In the genomic region with DNA sequence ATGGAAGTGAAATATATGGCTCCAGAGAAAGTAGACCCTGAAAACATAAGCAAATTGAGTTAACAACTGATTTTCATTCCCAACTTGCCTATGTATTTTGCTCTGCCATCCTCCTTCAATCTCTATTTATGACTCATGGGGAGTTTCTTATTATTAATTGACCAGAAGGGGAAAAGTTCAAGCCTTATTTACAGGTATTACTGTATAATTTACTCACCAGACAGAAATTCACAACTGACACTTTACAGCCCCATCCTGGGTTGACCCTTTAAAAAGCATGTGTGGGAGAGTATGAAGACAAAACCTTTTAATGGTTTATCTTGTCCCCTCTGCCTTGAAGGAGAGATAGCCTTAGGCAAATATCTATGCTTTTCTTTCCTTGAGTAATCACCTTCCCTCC, we compare ENCODE assay signal across 19 cellular contexts. TPM values are rescaled to one million over a fixed set of nuclear protein-coding genes. Genes with fewer than 3 reads are reported as not detected.
DNase-seq lines count a peak whose midpoint lies in the region; ATAC-seq, FAIRE-seq and TF ChIP-seq lines count a peak whose summit lies in the region.
"Had no signal": no experiment of that assay in that cellular context is flagged by ENCODE, and none has a peak within 500 bp of the region (broad histone marks: within the 10 kb centered on the region; RNA-seq: fewer than 3 reads in every experiment).

No MANE protein-coding gene starts in this region.

- no peaks in the 10 kb centered on the region for H3K27me3 ChIP-seq in foreskin keratinocyte
- H3K27me3 ChIP-seq in small intestine (ENCODE audit: control insufficient read depth in 2 of 2, insufficient read depth in 2 of 2, low read length in 2 of 2): no peaks in the 10 kb centered on the region
- H3K27me3 ChIP-seq: SJSA1 had no signal

- H3K4me3 ChIP-seq in small intestine (ENCODE audit: low read depth in 1 of 2, low read length in 2 of 2): no peak overlapping the region
- H3K4me3 ChIP-seq: SJSA1 had no signal

- peak; percentile 51 for ATAC-seq in GM18861 (IDR thresholded peaks at IDR 0.05; ENCODE audit: unreplicated experiment)
- peak; percentile 57 for ATAC-seq in foreskin keratinocyte
- ATAC-seq: T-cell had no signal

- H3K36me3 ChIP-seq in small intestine (ENCODE audit: control insufficient read depth in 2 of 2, insufficient read depth in 2 of 2, low read length in 2 of 2): no peaks in the 10 kb centered on the region
- H3K36me3 ChIP-seq: SJSA1 had no signal

- no peak overlapping the region for H3K27ac ChIP-seq in foreskin keratinocyte
- peak overlapping the region in 1 of 2 donors; percentile 30 for H3K27ac ChIP-seq in small intestine (ENCODE audit: low read depth in 1 of 2, low read length in 1 of 2)
- H3K27ac ChIP-seq: SJSA1 had no signal

- TF ChIP-seq CTCF in foreskin keratinocyte (conservative IDR thresholded peaks at IDR 0.05): no peak

- DNase-seq in NCI-H226: peak; percentile 10
- DNase-seq in foreskin keratinocyte: peak in 1 of 2 donors; percentile 39
- peak; percentile 55 for DNase-seq in small intestine
- DNase-seq in NK-92 treated with Interleukin-12 subunit alpha and Interleukin-12 subunit beta, amount 100 ng/mL, for 24 hours (lab: John Stamatoyannopoulos, UW): no peak
- DNase-seq in DMS114 treated with DMSO at 0.1 percent for 48 hours (lab: John Stamatoyannopoulos, UW; ENCODE audit: unreplicated experiment): no peak
- DNase-seq in C1 segment of cervical spinal cord (lab: John Stamatoyannopoulos, UW): no peak
- DNase-seq: CD8-positive, alpha-beta memory T cell; DMS 273 treated with DMSO at 0.1 percent for 48 hours; HCEC 1CT; NCI-H146; NCI-H2081 treated with DMSO at 0.1 percent for 48 hours; NCI-H446; NCI-H774; RPMI8226; T-cell had no signal

- H3K9me3 ChIP-seq in small intestine (ENCODE audit: control insufficient read depth, low read depth): no peaks in the 10 kb centered on the region
- H3K9me3 ChIP-seq: SJSA1 had no signal

- FAIRE-seq in small intestine (lab: Jason Lieb, UNC): no peak

- H3K4me1 ChIP-seq in foreskin keratinocyte: no peaks in the 10 kb centered on the region
- no peaks in the 10 kb centered on the region for H3K4me1 ChIP-seq in small intestine (ENCODE audit: control insufficient read depth in 2 of 2, insufficient read depth in 1 of 2, low read depth in 1 of 2, low read length in 1 of 2)
- H3K4me1 ChIP-seq: SJSA1 had no signal

RNA-seq across cellular contexts. Expression of a gene that starts 39.8 kb away (rescaled TPM):
- total RNA-seq in foreskin keratinocyte: 2.4 and 2.6 TPM in 2 replicates
- polyA plus RNA-seq in foreskin keratinocyte (3.1 and 3.5 TPM in 2 replicates), small intestine (10 to 100 TPM in 1 of 3 donors, 1 to 10 TPM in 2; 8.6 to 16.8 (median 8.6) TPM)
- total RNA-seq: T-cell had no signal
- polyA plus RNA-seq: CD8-positive, alpha-beta memory T cell; IgD-negative memory B cell had no signal

RNA-seq across cellular contexts. Expression of a gene that starts 54.5 kb away (rescaled TPM):
- not detected in 2 replicates for total RNA-seq in foreskin keratinocyte
- polyA plus RNA-seq in foreskin keratinocyte (not detected in 2 replicates), small intestine (under 1 TPM in 1 of 3 donors, not detected in 2; 0.09 TPM)
- total RNA-seq: HT-29, T-cell had no signal
- polyA plus RNA-seq: CD8-positive, alpha-beta memory T cell; IgD-negative memory B cell had no signal

Comparison
In these comparisons a context has a peak if more than half of its experiments do, and no peak if none do; other contexts are left out.
1. DNase-seq: peak in NCI-H226 (single experiment) and small intestine (single experiment); none in NK-92 treated with Interleukin-12 subunit alpha and Interleukin-12 subunit beta, amount 100 ng/mL, for 24 hours (single experiment), DMS114 treated with DMSO at 0.1 percent for 48 hours (single experiment) and C1 segment of cervical spinal cord (0 of 14).